Comparison of ENCODE assay signal across 28 cellular contexts in the genomic region with DNA sequence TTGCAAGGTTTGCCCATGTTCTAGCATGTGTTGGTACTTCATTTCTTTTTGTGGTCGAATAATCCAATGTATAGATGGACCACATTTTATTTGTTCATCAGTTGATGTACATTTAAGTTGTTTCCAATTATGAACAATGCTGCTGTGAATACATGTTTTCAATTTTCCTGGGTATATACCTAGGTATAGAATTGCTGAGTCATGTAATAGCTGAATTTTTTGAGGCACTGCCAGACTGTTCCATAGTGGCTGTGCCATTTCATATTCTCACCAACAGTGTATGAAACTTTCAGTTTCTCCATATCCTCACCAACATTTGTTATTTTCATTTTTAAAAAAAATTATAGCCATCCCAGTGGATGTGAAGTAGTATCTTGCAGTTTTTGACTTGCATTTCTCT.
A peak's percentile ranks its signal among the peaks of the same experiment; 100 is the strongest.
DNase-seq lines count a peak whose midpoint lies in the region; ATAC-seq, FAIRE-seq and TF ChIP-seq lines count a peak whose summit lies in the region.
"Had no signal": no experiment of that assay in that cellular context is flagged by ENCODE, and none has a peak within 500 bp of the region (broad histone marks: within the 10 kb centered on the region; RNA-seq: fewer than 3 reads in every experiment).

No MANE protein-coding gene starts in this region.

- in situ Hi-C loops in IMR-90 (cut with MboI; ENCODE audit: low sequenced_read_pairs) (no loop called here), K562 (cut with MboI) (no loop called here)

- TF ChIP-seq POLR2A in IMR-90 (IDR thresholded peaks at IDR 0.05; ENCODE audit: low read depth, low read length) (no peak), K562 (conservative IDR thresholded peaks at IDR 0.05) (no peak)

- TF ChIP-seq EP300 in K562 (IDR thresholded peaks at IDR 0.05; ENCODE audit: low read length): no peak

- no peak overlapping the region for H3K23ac ChIP-seq in IMR-90 (ENCODE audit: low read depth, low read length)

- H3K9me1 ChIP-seq in IMR-90 (ENCODE audit: insufficient read depth, low read length) (no peaks in the 10 kb centered on the region), K562 (ENCODE audit: control insufficient read depth, insufficient read depth, low read length) (no peaks in the 10 kb centered on the region)

- peak; percentile 72 for FAIRE-seq in K562 (lab: Jason Lieb, UNC)
- FAIRE-seq: GM18507, small intestine had no signal

- H3K4me2 ChIP-seq in IMR-90 (ENCODE audit: low read depth, low read length) (no peak overlapping the region), K562 (ENCODE audit: insufficient read depth, low read length) (no peak overlapping the region)

- H2AK5ac ChIP-seq in IMR-90 (ENCODE audit: low read depth, low read length): no peak overlapping the region

- H2BK5ac ChIP-seq in IMR-90 (ENCODE audit: low read depth, low read length, poor library complexity, severe bottlenecking): peak overlapping the region; percentile 28

- no peak overlapping the region for H2BK120ac ChIP-seq in IMR-90 (ENCODE audit: low read depth, low read length)

- dilution Hi-C loops in IMR-90 (cut with HindIII; ENCODE audit: low sequenced_read_pairs, unreplicated experiment): no loop called here

- H3K79me2 ChIP-seq in K562 (ENCODE audit: control insufficient read depth, insufficient read depth, low read length): no peaks in the 10 kb centered on the region

- TF ChIP-seq RAD21 in IMR-90 (IDR thresholded peaks at IDR 0.05; ENCODE audit: low read length) (no peak), K562 (CRISPR knock-in tag; conservative IDR thresholded peaks at IDR 0.05 in 1 of 2, IDR thresholded peaks at IDR 0.05 in 1 of 2) (no peak)

- H3K4me3 ChIP-seq in IMR-90 (ENCODE audit: insufficient read depth, low read depth, low read length): no peak overlapping the region
- H3K4me3 ChIP-seq in K562: no peak overlapping the region
- H3K4me3 ChIP-seq: heart left ventricle, lung, SJSA1 had no signal

- no peaks in the 10 kb centered on the region for H3K27me3 ChIP-seq in IMR-90 (ENCODE audit: control insufficient read depth, insufficient read depth, low read length)
- no peaks in the 10 kb centered on the region for H3K27me3 ChIP-seq in K562 (ENCODE audit: control insufficient read depth in 2 of 2, insufficient read depth in 2 of 2, low read length in 2 of 2)
- H3K27me3 ChIP-seq: brain microvascular endothelial cell, heart left ventricle, SJSA1 had no signal

- H4K91ac ChIP-seq in IMR-90 (ENCODE audit: insufficient read depth, low read depth, low read length): no peak overlapping the region

- no peak overlapping the region for H4K8ac ChIP-seq in IMR-90 (ENCODE audit: low read depth in 2 of 2, low read length in 2 of 2)

- H3K56ac ChIP-seq in IMR-90 (ENCODE audit: extremely low read depth, insufficient read depth, low read length): no peak overlapping the region

- no CpG with 5 or more reads among the region's 1 CpG for WGBS in IMR-90 (ENCODE audit: extremely low coverage in 2 of 2, insufficient read length in 1 of 2), 2 experiments
- 100% methylated on average over 1 of the region's 1 CpG for WGBS in K562 (ENCODE audit: insufficient coverage, low coverage, missing lambda C conversion rate)

- H3K4me3 Mint-ChIP-seq in activated naive CD4-positive, alpha-beta T cell treated with anti-CD3 and anti-CD28 coated beads for 36 hours: no peak overlapping the region
- no peak overlapping the region for H3K4me3 Mint-ChIP-seq in stimulated activated memory B cell treated with anti-CD40 and anti-IgM and Interleukin-4, amounts not matched to agents 10 μg/mL and 1 μg/mL and 100 μg/mL, for 72 hours
- H3K4me3 Mint-ChIP-seq: natural killer cell; T-helper 1 cell treated with Interleukin-12 subunit alpha and Interleukin-12 subunit beta and Interleukin-4 antibody, amounts not matched to agents 30 μg/mL and 1 μg/mL, for 36 hours; type B pancreatic cell had no signal

- H2AK9ac ChIP-seq in IMR-90 (replicated peaks; ENCODE audit: low read depth, low read length, poor library complexity): no peak overlapping the region

- peaks cover 0 to 14% of the 10 kb centered on the region in 2 experiments; a peak in 2 of 4 replicates for H3K79me1 ChIP-seq in IMR-90 (ENCODE audit: low read depth in 1 of 2, low read length in 2 of 2)

- TF ChIP-seq CTCF in IMR-90 (conservative IDR thresholded peaks at IDR 0.05; ENCODE audit: low read depth, low read length): no peak
- TF ChIP-seq CTCF in K562 (IDR thresholded peaks at IDR 0.05 in 2 of 3, conservative IDR thresholded peaks at IDR 0.05 in 1 of 3; ENCODE audit: insufficient read depth in 2 of 3, low read depth in 1 of 3, low read length in 3 of 3): no peak

- ATAC-seq in IMR-90 (ENCODE audit: low read depth): no peak
- peak; percentile 50; the same call in 2 of the 3 replicates for ATAC-seq in K562
- ATAC-seq in stimulated activated memory B cell treated with anti-CD40 and anti-IgM and Interleukin-4, amounts not matched to agents 10 μg/mL and 1 μg/mL and 100 μg/mL, for 72 hours: no peak
- ATAC-seq: heart left ventricle, natural killer cell had no signal

- H2BK15ac ChIP-seq in IMR-90 (ENCODE audit: low read depth, low read length): no peak overlapping the region

- H3K4me1 ChIP-seq in IMR-90 (ENCODE audit: control insufficient read depth, insufficient read depth, low read length): no peaks in the 10 kb centered on the region
- peaks cover 0 to 2% of the 10 kb centered on the region in 2 experiments; a peak in 2 of 5 replicates for H3K4me1 ChIP-seq in K562 (replicated peaks in 1 of 2; ENCODE audit: control insufficient read depth in 2 of 2, insufficient read depth in 2 of 2, low read length in 2 of 2)
- H3K4me1 ChIP-seq: heart left ventricle, SJSA1 had no signal

- H3K9me3 Mint-ChIP-seq in activated naive CD4-positive, alpha-beta T cell treated with anti-CD3 and anti-CD28 coated beads for 36 hours: no peaks in the 10 kb centered on the region
- no peaks in the 10 kb centered on the region for H3K9me3 Mint-ChIP-seq in stimulated activated memory B cell treated with anti-CD40 and anti-IgM and Interleukin-4, amounts not matched to agents 10 μg/mL and 1 μg/mL and 100 μg/mL, for 72 hours
- H3K9me3 Mint-ChIP-seq: natural killer cell; T-helper 1 cell treated with Interleukin-12 subunit alpha and Interleukin-12 subunit beta and Interleukin-4 antibody, amounts not matched to agents 30 μg/mL and 1 μg/mL, for 36 hours; type B pancreatic cell had no signal

- H2AFZ ChIP-seq in IMR-90 (replicated peaks; ENCODE audit: low read length, poor library complexity) (no peak overlapping the region), K562 (ENCODE audit: low read depth, low read length) (no peak overlapping the region)

- H3K4me1 Mint-ChIP-seq in activated naive CD4-positive, alpha-beta T cell treated with anti-CD3 and anti-CD28 coated beads for 36 hours (ENCODE audit: low read depth): peaks cover 4% of the 10 kb centered on the region
- no peaks in the 10 kb centered on the region for H3K4me1 Mint-ChIP-seq in stimulated activated memory B cell treated with anti-CD40 and anti-IgM and Interleukin-4, amounts not matched to agents 10 μg/mL and 1 μg/mL and 100 μg/mL, for 72 hours

- no peak overlapping the region for H3K18ac ChIP-seq in IMR-90 (ENCODE audit: low read depth, low read length)

- H3K9me3 ChIP-seq in IMR-90 (ENCODE audit: control insufficient read depth, insufficient read depth, low read length): no peaks in the 10 kb centered on the region
- H3K9me3 ChIP-seq in K562 (replicated peaks; ENCODE audit: control insufficient read depth, insufficient read depth, low read depth, low read length): peaks cover 4% of the 10 kb centered on the region; the same call in 1 of the 2 replicates
- H3K9me3 ChIP-seq: SJSA1 had no signal

- CTCF ChIA-PET in activated naive CD4-positive, alpha-beta T cell treated with anti-CD3 and anti-CD28 coated beads for 36 hours (lab: Charles Lee): interaction anchor here (1.0 to 1.4 kb wide), 3 partner anchors 20 to 219 kb away, joined by 3 to 4 read pairs (median 3); no protein-coding TSS in a partner anchor
- CTCF ChIA-PET in IMR-90 (lab: Yijun Ruan, JAX) (no interaction called here), K562 (lab: Yijun Ruan, JAX; ENCODE audit: low intra/inter-chr PET ratio) (no interaction called here)

- POLR2A ChIA-PET in IMR-90 (lab: Charles Lee; ENCODE audit: unreplicated experiment): no interaction called here
- POLR2A ChIA-PET in K562 (lab: Yijun Ruan, JAX): interaction anchor here (0.8 kb wide), 1 partner anchor 12 kb away, joined by 3 read pairs; no protein-coding TSS in a partner anchor

- no peak for DNase-seq in activated naive CD4-positive, alpha-beta T cell treated with anti-CD3 and anti-CD28 coated beads for 36 hours
- DNase-seq in activated naive CD4-positive, alpha-beta T cell treated with anti-CD3 and anti-CD28 coated beads, Interleukin-2, amount 50 U/mL, for 16 hours: no peak
- DNase-seq in IMR-90 (no peak), K562 (ENCODE audit: extremely low read depth in 1 of 4, low spot score in 3 of 4) (no peak), cortex of kidney (lab: John Stamatoyannopoulos, UW) (no peak), MV-4-11 (lab: John Stamatoyannopoulos, UW) (no peak)
- DNase-seq: activated CD4-positive, alpha-beta T cell treated with anti-CD3 and anti-CD28 coated beads for 48 hours; brain microvascular endothelial cell; Calu3; DMS79 treated with DMSO at 0.1 percent for 48 hours; foreskin fibroblast; HCEC 1CT; heart left ventricle; KG1; kidney glomerular epithelial cell; natural killer cell; NCI-H1417 treated with DMSO at 0.1 percent for 48 hours; NCI-H2081 treated with DMSO at 0.1 percent for 48 hours; NCI-H345; small intestine had no signal

- H3K27ac ChIP-seq in IMR-90 (ENCODE audit: insufficient read depth, low read length) (peak overlapping the region; percentile 36; the same call in 1 of the 2 replicates), K562 (ENCODE audit: extremely low read depth, low read depth, low read length) (peak overlapping the region; percentile 10; the same call in 1 of the 3 replicates)
- H3K27ac ChIP-seq: brain microvascular endothelial cell, C4-2B, epithelial cell of prostate, heart left ventricle, SJSA1 had no signal

- H2BK20ac ChIP-seq in IMR-90 (ENCODE audit: low read depth, low read length): no peak overlapping the region

- H3K36me3 Mint-ChIP-seq in activated naive CD4-positive, alpha-beta T cell treated with anti-CD3 and anti-CD28 coated beads for 36 hours (ENCODE audit: low read depth): peaks cover 40% of the 10 kb centered on the region
- H3K36me3 Mint-ChIP-seq in stimulated activated memory B cell treated with anti-CD40 and anti-IgM and Interleukin-4, amounts not matched to agents 10 μg/mL and 1 μg/mL and 100 μg/mL, for 72 hours: peaks cover 80% of the 10 kb centered on the region

- H3K9ac ChIP-seq in IMR-90 (ENCODE audit: low read depth, low read length) (no peak overlapping the region), K562 (ENCODE audit: insufficient read depth in 1 of 2, low read depth in 2 of 2, low read length in 2 of 2) (no peak overlapping the region)

- no peak overlapping the region for H3K14ac ChIP-seq in IMR-90 (replicated peaks; ENCODE audit: low read depth, low read length)

- H4K5ac ChIP-seq in IMR-90 (ENCODE audit: low read depth, low read length): no peak overlapping the region

- intact Hi-C loops in activated naive CD4-positive, alpha-beta T cell treated with anti-CD3 and anti-CD28 coated beads for 36 hours (cut with micrococcal nuclease): loop anchor here (5.0 kb wide), 1 partner anchor 286 kb away; no protein-coding TSS in a partner anchor
- intact Hi-C loops in IMR-90 (cut with micrococcal nuclease): loop anchor here (5.0 kb wide), 1 partner anchor 169 kb away; no protein-coding TSS in a partner anchor
- intact Hi-C loops in K562 (cut with micrococcal nuclease): loop anchor here (5.0 kb wide), 1 partner anchor 91 kb away; no protein-coding TSS in a partner anchor

- H4K20me1 ChIP-seq in IMR-90 (ENCODE audit: insufficient read depth, low read length): no peaks in the 10 kb centered on the region
- H4K20me1 ChIP-seq in K562 (replicated peaks; ENCODE audit: control insufficient read depth, insufficient read depth, low read length): no peaks in the 10 kb centered on the region

- no peaks in the 10 kb centered on the region for H3K27me3 Mint-ChIP-seq in activated naive CD4-positive, alpha-beta T cell treated with anti-CD3 and anti-CD28 coated beads for 36 hours (ENCODE audit: low read depth)
- H3K27me3 Mint-ChIP-seq in stimulated activated memory B cell treated with anti-CD40 and anti-IgM and Interleukin-4, amounts not matched to agents 10 μg/mL and 1 μg/mL and 100 μg/mL, for 72 hours: no peaks in the 10 kb centered on the region
- H3K27me3 Mint-ChIP-seq: type B pancreatic cell had no signal

- BruUV-seq in IMR-90 (replicated peaks; lab: Mats Ljungman, UMichigan): no TSS peak
- BruUV-seq in K562 (replicated peaks; lab: Mats Ljungman, UMichigan): no TSS peak

- peak overlapping the region; percentile 34 for H3K27ac Mint-ChIP-seq in activated naive CD4-positive, alpha-beta T cell treated with anti-CD3 and anti-CD28 coated beads for 36 hours
- H3K27ac Mint-ChIP-seq in stimulated activated memory B cell treated with anti-CD40 and anti-IgM and Interleukin-4, amounts not matched to agents 10 μg/mL and 1 μg/mL and 100 μg/mL, for 72 hours: peak overlapping the region; percentile 40
- H3K27ac Mint-ChIP-seq: T-helper 1 cell treated with Interleukin-12 subunit alpha and Interleukin-12 subunit beta and Interleukin-4 antibody, amounts not matched to agents 30 μg/mL and 1 μg/mL, for 36 hours; type B pancreatic cell had no signal

- H3K4ac ChIP-seq in IMR-90 (ENCODE audit: low read depth, low read length): no peak overlapping the region

- H3K36me3 ChIP-seq in IMR-90 (ENCODE audit: control insufficient read depth, insufficient read depth, low read length): peaks cover 48% of the 10 kb centered on the region
- H3K36me3 ChIP-seq in K562 (ENCODE audit: control insufficient read depth, insufficient read depth, low read length): peaks cover 92% of the 10 kb centered on the region
